ENCODE assay signal across 1 cellular context in the genomic region with DNA sequence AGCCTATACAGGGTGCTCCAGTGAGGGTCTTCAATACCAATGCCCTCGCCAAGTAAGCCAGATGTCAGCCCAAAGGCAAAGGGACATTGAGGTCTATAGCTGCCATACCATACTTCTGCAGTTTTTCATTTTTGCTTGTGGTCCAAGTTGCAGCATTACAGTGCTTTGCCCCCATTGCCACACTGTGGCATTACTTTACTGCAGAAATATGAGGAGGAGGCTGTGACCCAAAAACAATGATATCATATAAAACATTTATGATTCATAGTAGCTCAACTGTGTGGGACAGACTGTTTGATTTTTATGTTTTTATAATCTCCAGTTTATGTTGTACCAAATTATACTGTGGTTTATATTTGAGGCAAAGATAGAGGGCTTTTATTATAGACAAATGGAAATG.
TF ChIP-seq lines count a peak whose summit lies in the region.

No MANE protein-coding gene starts in this region.

TF ChIP-seq in SK-N-SH, 30 proteins besides CTCF, POLR2A, EP300 and RAD21 (continued from another document):
- TF ChIP-seq CHD2 (IDR thresholded peaks at IDR 0.05; ENCODE audit: low read length, partially characterized antibody) (no peak), FOXM1 (IDR thresholded peaks at IDR 0.05; ENCODE audit: low read depth) (no peak), TEAD4 (IDR thresholded peaks at IDR 0.05; ENCODE audit: borderline replicate concordance, insufficient read depth) (no peak), ELF1 (IDR thresholded peaks at IDR 0.05) (no peak)
